16 cellular contexts compared by ENCODE assay signal in the genomic region with DNA sequence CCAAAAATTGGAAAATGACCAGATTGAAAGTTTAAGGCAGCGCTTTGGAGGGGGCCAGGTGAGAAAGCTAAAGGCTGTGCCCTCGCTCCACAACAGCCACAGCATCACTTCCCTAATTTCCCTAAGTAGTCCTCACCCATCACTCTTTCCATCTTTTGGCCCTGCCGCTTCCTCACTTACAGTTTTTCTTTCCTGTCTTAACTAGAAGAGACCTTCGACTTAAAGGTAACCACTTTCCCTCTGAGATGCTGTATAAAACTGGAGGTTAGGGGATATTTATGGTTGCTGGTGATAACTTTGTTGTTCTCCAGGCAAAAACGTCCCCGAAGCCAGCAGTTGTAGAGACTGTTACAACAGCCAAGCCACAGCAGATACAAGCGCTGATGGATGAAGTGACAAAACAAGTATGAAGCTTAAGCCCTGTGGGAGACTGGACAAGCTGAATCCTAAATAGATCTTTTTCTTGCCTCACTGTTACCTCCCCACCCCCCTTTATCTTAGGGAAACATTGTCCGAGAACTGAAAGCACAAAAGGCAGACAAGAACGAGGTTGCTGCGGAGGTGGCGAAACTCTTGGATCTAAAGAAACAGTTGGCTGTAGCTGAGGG. TPM values are rescaled to one million over a fixed set of nuclear protein-coding genes. Genes with fewer than 3 reads are reported as not detected.
DNase-seq lines count a peak whose midpoint lies in the region; ATAC-seq and TF ChIP-seq lines count a peak whose summit lies in the region.
"Had no signal": no experiment of that assay in that cellular context is flagged by ENCODE, and none has a peak within 500 bp of the region (broad histone marks: within the 10 kb centered on the region; RNA-seq: fewer than 3 reads in every experiment).

No MANE protein-coding gene starts in this region.

- H3K4me2 ChIP-seq in GM23338: no peak overlapping the region

- peaks cover 81% of the 10 kb centered on the region for H3F3A ChIP-seq in GM23338 (replicated peaks; ENCODE audit: low read depth)

- peaks cover 27% of the 10 kb centered on the region for H3K27me3 Mint-ChIP-seq in GM23338 (ENCODE audit: insufficient read depth, low read depth, poor library complexity)
- peaks cover 4% of the 10 kb centered on the region for H3K27me3 Mint-ChIP-seq in neural crest cell (ENCODE audit: low read depth)
- H3K27me3 Mint-ChIP-seq in T-helper 2 cell treated with Interferon-gamma antibody and Interleukin-4, amounts not matched to agents 5 μg/mL and 100 μg/mL, for 36 hours (ENCODE audit: low read depth): peaks cover 3% of the 10 kb centered on the region

- no peaks in the 10 kb centered on the region for H3K9me2 ChIP-seq in GM23338 (ENCODE audit: insufficient read depth)

- no peaks in the 10 kb centered on the region for H3K27me3 ChIP-seq in GM23338 (ENCODE audit: insufficient read depth)
- H3K27me3 ChIP-seq: testis had no signal

- peaks cover 86% of the 10 kb centered on the region for H3K36me3 Mint-ChIP-seq in GM23338 (ENCODE audit: low read depth)
- H3K36me3 Mint-ChIP-seq in neural crest cell (ENCODE audit: low read depth): peaks cover 28% of the 10 kb centered on the region
- H3K36me3 Mint-ChIP-seq in T-helper 2 cell treated with Interferon-gamma antibody and Interleukin-4, amounts not matched to agents 5 μg/mL and 100 μg/mL, for 36 hours (ENCODE audit: low read depth): peaks cover 77% of the 10 kb centered on the region

- peaks cover 22% of the 10 kb centered on the region for H3K4me1 Mint-ChIP-seq in GM23338
- peaks cover 28% of the 10 kb centered on the region for H3K4me1 Mint-ChIP-seq in neural crest cell
- peaks cover 19% of the 10 kb centered on the region for H3K4me1 Mint-ChIP-seq in T-helper 2 cell treated with Interferon-gamma antibody and Interleukin-4, amounts not matched to agents 5 μg/mL and 100 μg/mL, for 36 hours (ENCODE audit: low read depth)

- H3K4me1 ChIP-seq in GM23338 (ENCODE audit: insufficient read depth): peaks cover 18% of the 10 kb centered on the region

- peaks cover 66% of the 10 kb centered on the region for H3K36me3 ChIP-seq in GM23338 (ENCODE audit: insufficient read depth)

- no peak overlapping the region for H2AFZ ChIP-seq in GM23338

- H3K4me3 ChIP-seq in GM23338: no peak overlapping the region
- H3K4me3 ChIP-seq: testis had no signal

- H3K27ac ChIP-seq in GM23338 (ENCODE audit: low read depth): no peak overlapping the region; the same call in 1 of the 2 replicates
- H3K27ac ChIP-seq: testis had no signal

- H3K9me3 Mint-ChIP-seq in GM23338: no peaks in the 10 kb centered on the region
- H3K9me3 Mint-ChIP-seq in neural crest cell: no peaks in the 10 kb centered on the region
- no peaks in the 10 kb centered on the region for H3K9me3 Mint-ChIP-seq in T-helper 2 cell treated with Interferon-gamma antibody and Interleukin-4, amounts not matched to agents 5 μg/mL and 100 μg/mL, for 36 hours
- H3K9me3 Mint-ChIP-seq: activated T-cell treated with anti-CD3 and anti-CD28 coated beads, Interleukin-2, amount 50 U/mL, for 4 hours had no signal

- ATAC-seq in GM23338 (no peak), GM19455 (IDR thresholded peaks at IDR 0.05; ENCODE audit: unreplicated experiment) (no peak)
- ATAC-seq: activated T-cell treated with anti-CD3 and anti-CD28 coated beads, Interleukin-2, amount 50 U/mL, for 4 hours; esophagus mucosa; sciatic nerve had no signal

- H3K79me2 ChIP-seq in GM23338 (replicated peaks; ENCODE audit: insufficient read depth): peaks cover 26% of the 10 kb centered on the region

- DNase-seq in DMS53 (lab: John Stamatoyannopoulos, UW): peak; percentile 30
- no peak for DNase-seq in DMS53 treated with DMSO at 0.1 percent for 48 hours (lab: John Stamatoyannopoulos, UW; ENCODE audit: unreplicated experiment)
- DNase-seq in GM23338 (ENCODE audit: low spot score): no peak
- peak; percentile 39 for DNase-seq in amniotic epithelial cell (ENCODE audit: low read depth)
- DNase-seq in neural crest cell (ENCODE audit: low read depth, low spot score): no peak
- DNase-seq in nucleus accumbens (lab: John Stamatoyannopoulos, UW): no peak
- DNase-seq in T-helper 2 cell treated with Interferon-gamma antibody and Interleukin-4, amounts not matched to agents 5 μg/mL and 100 μg/mL, for 36 hours (ENCODE audit: low spot score): no peak
- DNase-seq: 8988T; activated T-cell treated with anti-CD3 and anti-CD28 coated beads, Interleukin-2, amount 50 U/mL, for 4 hours; H7; NCI-H1092 treated with DMSO at 0.1 percent for 48 hours; NCI-H524 treated with DMSO at 0.1 percent for 48 hours; testis had no signal

- H3K4me3 Mint-ChIP-seq in GM23338 (no peak overlapping the region), neural crest cell (peak overlapping the region; percentile 59)
- H3K4me3 Mint-ChIP-seq in T-helper 2 cell treated with Interferon-gamma antibody and Interleukin-4, amounts not matched to agents 5 μg/mL and 100 μg/mL, for 36 hours: no peak overlapping the region
- H3K4me3 Mint-ChIP-seq: activated T-cell treated with anti-CD3 and anti-CD28 coated beads, Interleukin-2, amount 50 U/mL, for 4 hours had no signal

- no peak overlapping the region for H3K27ac Mint-ChIP-seq in GM23338
- H3K27ac Mint-ChIP-seq in neural crest cell (ENCODE audit: unreplicated experiment): peak overlapping the region; percentile 8
- H3K27ac Mint-ChIP-seq in T-helper 2 cell treated with Interferon-gamma antibody and Interleukin-4, amounts not matched to agents 5 μg/mL and 100 μg/mL, for 36 hours: no peak overlapping the region

- TF ChIP-seq CTCF in GM23338 (conservative IDR thresholded peaks at IDR 0.05; ENCODE audit: low read depth in 2 of 2) (no peak), neural crest cell (conservative IDR thresholded peaks at IDR 0.05) (no peak)

- peaks cover 51% of the 10 kb centered on the region for H4K20me1 ChIP-seq in GM23338 (replicated peaks; ENCODE audit: insufficient read depth)

TF ChIP-seq in GM23338, 12 proteins besides CTCF, POLR2A, EP300 and RAD21:
- TF ChIP-seq JUNB (IDR thresholded peaks at IDR 0.05; ENCODE audit: unreplicated experiment) (no peak), ZNF331 (CRISPR knock-in tag; IDR thresholded peaks at IDR 0.05; ENCODE audit: low read depth) (no peak), ETS1 (IDR thresholded peaks at IDR 0.05) (no peak), POLR2AphosphoS5 (IDR thresholded peaks at IDR 0.05; ENCODE audit: low read depth) (peak; percentile 21; the same call in 1 of the 2 replicates), NANOG (IDR thresholded peaks at IDR 0.05; ENCODE audit: borderline replicate concordance) (no peak)
- TF ChIP-seq, protein P1, sequence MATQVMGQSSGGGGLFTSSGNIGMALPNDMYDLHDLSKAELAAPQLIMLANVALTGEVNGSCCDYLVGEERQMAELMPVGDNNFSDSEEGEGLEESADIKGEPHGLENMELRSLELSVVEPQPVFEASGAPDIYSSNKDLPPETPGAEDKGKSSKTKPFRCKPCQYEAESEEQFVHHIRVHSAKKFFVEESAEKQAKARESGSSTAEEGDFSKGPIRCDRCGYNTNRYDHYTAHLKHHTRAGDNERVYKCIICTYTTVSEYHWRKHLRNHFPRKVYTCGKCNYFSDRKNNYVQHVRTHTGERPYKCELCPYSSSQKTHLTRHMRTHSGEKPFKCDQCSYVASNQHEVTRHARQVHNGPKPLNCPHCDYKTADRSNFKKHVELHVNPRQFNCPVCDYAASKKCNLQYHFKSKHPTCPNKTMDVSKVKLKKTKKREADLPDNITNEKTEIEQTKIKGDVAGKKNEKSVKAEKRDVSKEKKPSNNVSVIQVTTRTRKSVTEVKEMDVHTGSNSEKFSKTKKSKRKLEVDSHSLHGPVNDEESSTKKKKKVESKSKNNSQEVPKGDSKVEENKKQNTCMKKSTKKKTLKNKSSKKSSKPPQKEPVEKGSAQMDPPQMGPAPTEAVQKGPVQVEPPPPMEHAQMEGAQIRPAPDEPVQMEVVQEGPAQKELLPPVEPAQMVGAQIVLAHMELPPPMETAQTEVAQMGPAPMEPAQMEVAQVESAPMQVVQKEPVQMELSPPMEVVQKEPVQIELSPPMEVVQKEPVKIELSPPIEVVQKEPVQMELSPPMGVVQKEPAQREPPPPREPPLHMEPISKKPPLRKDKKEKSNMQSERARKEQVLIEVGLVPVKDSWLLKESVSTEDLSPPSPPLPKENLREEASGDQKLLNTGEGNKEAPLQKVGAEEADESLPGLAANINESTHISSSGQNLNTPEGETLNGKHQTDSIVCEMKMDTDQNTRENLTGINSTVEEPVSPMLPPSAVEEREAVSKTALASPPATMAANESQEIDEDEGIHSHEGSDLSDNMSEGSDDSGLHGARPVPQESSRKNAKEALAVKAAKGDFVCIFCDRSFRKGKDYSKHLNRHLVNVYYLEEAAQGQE (IDR thresholded peaks at IDR 0.05; ENCODE audit: unreplicated experiment): no peak

RNA-seq across cellular contexts. Expression of gene DDIT3, which starts 4.3 kb away (rescaled TPM):
- total RNA-seq in GM23338 (2014; rRNA removed; shearing (Covaris generic)): 3.9 and 4.1 TPM in 2 replicates
- polyA plus RNA-seq in GM23338 (2016; fragmentation: Nextera tagmentation; extraction: Ambion mirVana): 11.7 and 12.5 TPM in 2 replicates
- 14.1 and 15.0 TPM in 2 replicates for total RNA-seq in neural crest cell

RNA-seq across cellular contexts. Expression of gene MBD6, which starts 6.6 kb away (rescaled TPM):
- 12.5 and 16.9 TPM in 2 replicates for total RNA-seq in GM23338 (2014; rRNA removed; shearing (Covaris generic))
- polyA plus RNA-seq in GM23338 (2016; fragmentation: Nextera tagmentation; extraction: Ambion mirVana): 17.1 and 18.3 TPM in 2 replicates
- total RNA-seq in neural crest cell: 90.4 and 91.3 TPM in 2 replicates

RNA-seq across cellular contexts. Expression of gene MARS1, which starts 28.2 kb away (rescaled TPM):
- 247 and 266 TPM in 2 replicates for total RNA-seq in GM23338 (2014; rRNA removed; shearing (Covaris generic))
- polyA plus RNA-seq in GM23338 (2016; fragmentation: Nextera tagmentation; extraction: Ambion mirVana): 351 and 389 TPM in 2 replicates
- 257 and 267 TPM in 2 replicates for total RNA-seq in neural crest cell

RNA-seq across cellular contexts. Expression of gene DCTN2, which starts 31.0 kb away (rescaled TPM):
- 134 and 157 TPM in 2 replicates for total RNA-seq in GM23338 (2014; rRNA removed; shearing (Covaris generic))
- polyA plus RNA-seq in GM23338 (2016; fragmentation: Nextera tagmentation; extraction: Ambion mirVana): 56.1 and 62.3 TPM in 2 replicates
- 133 and 138 TPM in 2 replicates for total RNA-seq in neural crest cell

RNA-seq across cellular contexts. Expression of gene KIF5A, which starts 33.8 kb away (rescaled TPM):
- total RNA-seq in GM23338 (2014; rRNA removed; shearing (Covaris generic)): 16.5 and 21.3 TPM in 2 replicates
- polyA plus RNA-seq in GM23338 (2016; fragmentation: Nextera tagmentation; extraction: Ambion mirVana): 9.1 and 11.1 TPM in 2 replicates
- 16.9 and 20.8 TPM in 2 replicates for total RNA-seq in neural crest cell

Comparison
In these comparisons a context has a peak if more than half of its experiments do, and no peak if none do; other contexts are left out.
1. DNase-seq: peak in DMS53 (single experiment) and amniotic epithelial cell (single experiment); none in DMS53 treated with DMSO at 0.1 percent for 48 hours (single experiment), GM23338 (single experiment), neural crest cell (single experiment), nucleus accumbens (0 of 56) and T-helper 2 cell treated with Interferon-gamma antibody and Interleukin-4, amounts not matched to agents 5 μg/mL and 100 μg/mL, for 36 hours (single experiment).